In the genomic region with DNA sequence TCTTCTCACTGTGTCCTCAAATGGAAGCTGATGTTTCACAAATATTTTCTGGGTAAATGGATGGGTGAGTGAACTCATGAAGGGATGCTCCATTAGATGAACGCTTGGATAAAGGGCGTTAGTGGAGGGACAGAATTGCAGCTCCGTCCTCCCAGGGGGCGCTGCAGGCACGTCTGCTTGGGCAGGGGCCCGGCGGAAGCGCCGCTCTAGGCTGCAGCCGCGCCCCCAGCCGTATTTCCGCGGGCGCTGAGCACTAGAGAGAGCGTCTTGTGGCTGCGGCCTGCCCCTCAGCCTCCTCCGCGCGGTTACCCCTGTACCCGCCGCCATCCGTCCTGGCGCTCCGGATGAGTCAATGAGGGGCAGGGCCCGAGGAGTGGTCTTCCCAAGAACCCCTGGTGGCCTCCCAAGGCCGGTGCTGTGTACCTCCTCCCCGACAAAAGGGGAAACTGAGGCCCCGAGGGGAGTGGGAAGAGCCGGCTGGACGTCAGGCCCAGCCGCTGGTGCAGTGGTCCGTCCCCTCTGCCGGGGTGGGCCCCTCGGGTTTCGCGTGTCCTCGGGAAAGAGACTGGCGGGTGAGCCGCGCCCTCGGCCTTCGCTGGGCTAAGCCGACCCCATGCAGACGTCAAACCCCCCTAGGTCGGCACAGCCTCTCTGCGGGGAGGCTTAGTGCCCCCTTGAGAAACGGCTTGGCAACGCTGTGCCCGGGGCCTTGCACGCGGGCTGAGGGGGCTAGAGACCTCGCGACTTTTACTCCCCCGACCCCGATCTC, we compare ENCODE assay signal across 8 cellular contexts. TPM values are rescaled to one million over a fixed set of nuclear protein-coding genes. Genes with fewer than 3 reads are reported as not detected.
DNase-seq lines count a peak whose midpoint lies in the region; ATAC-seq and TF ChIP-seq lines count a peak whose summit lies in the region.

No MANE protein-coding gene starts in this region.

- TF ChIP-seq CTCF in GM12864 (IDR thresholded peaks at IDR 0.05; ENCODE audit: low read depth, low read length, missing control alignments) (peak; percentile 91), osteocyte (IDR thresholded peaks at IDR 0.05) (peak; percentile 99)

- H3K36me3 ChIP-seq in thymus (ENCODE audit: control insufficient read depth, insufficient read depth) = peaks cover 18% of the 10 kb centered on the region

- H3K9me3 Mint-ChIP-seq in activated naive CD8-positive, alpha-beta T cell treated with anti-CD3 and anti-CD28 coated beads for 36 hours = no peaks in the 10 kb centered on the region
- H3K9me3 Mint-ChIP-seq in osteocyte (ENCODE audit: unreplicated experiment) = no peaks in the 10 kb centered on the region

- intact Hi-C loops in Right ventricle myocardium inferior (cut with DNase I) = loop anchor here (1.0 kb wide), 1 partner anchor 11 kb away; a partner anchor contains a TSS

- no peaks in the 10 kb centered on the region for H3K9me3 ChIP-seq in thymus (ENCODE audit: control insufficient read depth)

- no peaks in the 10 kb centered on the region for H3K27me3 ChIP-seq in thymus (ENCODE audit: control insufficient read depth, insufficient read depth)

- peak overlapping the region; percentile 82 for H3K4me3 ChIP-seq in GM12864 (ENCODE audit: low read depth, low read length)
- H3K4me3 ChIP-seq in thymus (ENCODE audit: low read length) = peak overlapping the region; percentile 75

- H3K4me3 Mint-ChIP-seq in activated naive CD8-positive, alpha-beta T cell treated with anti-CD3 and anti-CD28 coated beads for 36 hours = peak overlapping the region; percentile 83
- peak overlapping the region; percentile 80 for H3K4me3 Mint-ChIP-seq in osteocyte (ENCODE audit: unreplicated experiment)

- H3K4me1 ChIP-seq in thymus (ENCODE audit: control insufficient read depth, insufficient read depth, low read length) = peaks cover 6% of the 10 kb centered on the region

- peak overlapping the region; percentile 85 for H3K27ac Mint-ChIP-seq in activated naive CD8-positive, alpha-beta T cell treated with anti-CD3 and anti-CD28 coated beads for 36 hours
- peak overlapping the region; percentile 74 for H3K27ac Mint-ChIP-seq in osteocyte (ENCODE audit: unreplicated experiment)

- peaks cover 29% of the 10 kb centered on the region for H3K36me3 Mint-ChIP-seq in activated naive CD8-positive, alpha-beta T cell treated with anti-CD3 and anti-CD28 coated beads for 36 hours
- peaks cover 21% of the 10 kb centered on the region for H3K36me3 Mint-ChIP-seq in osteocyte (ENCODE audit: unreplicated experiment)

- ATAC-seq in HG02642 (IDR thresholded peaks at IDR 0.05; ENCODE audit: poor library complexity, unreplicated experiment) (peak; percentile 83), Right ventricle myocardium inferior (peak; percentile 92)

- peak overlapping the region; percentile 44 for H3K27ac ChIP-seq in thymus (ENCODE audit: low read depth)

- H3K4me1 Mint-ChIP-seq in activated naive CD8-positive, alpha-beta T cell treated with anti-CD3 and anti-CD28 coated beads for 36 hours = peaks cover 40% of the 10 kb centered on the region
- peaks cover 35% of the 10 kb centered on the region for H3K4me1 Mint-ChIP-seq in osteocyte (ENCODE audit: unreplicated experiment)

- DNase-seq in GM12864 (ENCODE audit: low read depth) (peak; percentile 90), NCI-H1105 treated with DMSO at 0.1 percent for 48 hours (lab: John Stamatoyannopoulos, UW) (peak; percentile 92), SKM-1 (lab: John Stamatoyannopoulos, UW; ENCODE audit: unreplicated experiment) (peak; percentile 83), Right ventricle myocardium inferior (ENCODE audit: missing footprints) (peak; percentile 96), osteocyte (ENCODE audit: extremely low spot score, unreplicated experiment) (peak; percentile 97)
- peak; percentile 96 for DNase-seq in activated naive CD8-positive, alpha-beta T cell treated with anti-CD3 and anti-CD28 coated beads for 36 hours

- peaks cover 4% of the 10 kb centered on the region for H3K27me3 Mint-ChIP-seq in activated naive CD8-positive, alpha-beta T cell treated with anti-CD3 and anti-CD28 coated beads for 36 hours
- H3K27me3 Mint-ChIP-seq in osteocyte (ENCODE audit: unreplicated experiment) = no peaks in the 10 kb centered on the region

- WGBS in thymus = 2% methylated on average over 56 of the region's 56 CpGs

RNA-seq across cellular contexts. Expression of a gene that starts 11.5 kb away (rescaled TPM):
- total RNA-seq in activated naive CD8-positive, alpha-beta T cell treated with anti-CD3 and anti-CD28 coated beads for 36 hours = 100 to 1,000 TPM; 249 to 259 TPM
- total RNA-seq in Right ventricle myocardium inferior (5.6 TPM), osteocyte (29.6 and 30.9 TPM in 2 replicates)
- polyA plus RNA-seq in thymus = 36.0 TPM

RNA-seq across cellular contexts. Expression of a gene that starts 26.0 kb away (rescaled TPM):
- total RNA-seq in activated naive CD8-positive, alpha-beta T cell treated with anti-CD3 and anti-CD28 coated beads for 36 hours = 10 to 100 TPM; 25.1 to 25.6 TPM
- total RNA-seq in Right ventricle myocardium inferior (21.9 TPM), osteocyte (36.8 and 37.1 TPM in 2 replicates)
- polyA plus RNA-seq in thymus = 15.2 TPM

Comparison
In these comparisons a context has a peak if more than half of its experiments do, and no peak if none do; other contexts are left out.
1. Peak in every context shown above with its lines: DNase-seq, ATAC-seq, H3K4me3 ChIP-seq and H3K27ac ChIP-seq.